Comparison of ENCODE assay signal across 27 cellular contexts in genomic region chr5:3099526-3099925, GRCh38.
"Had no signal": no experiment of that assay in that cellular context is flagged by ENCODE, and none has a peak within 500 bp of the region (broad histone marks: within the 10 kb centered on the region; RNA-seq: fewer than 3 reads in every experiment).

No MANE protein-coding gene starts in this region.

- ATAC-seq: effector memory CD8-positive, alpha-beta T cell; esophagus mucosa; gastrocnemius medialis; heart right ventricle; left cardiac atrium; left lung; left ventricle myocardium superior; naive thymus-derived CD4-positive, alpha-beta T cell had no signal

- H3K9me3 Mint-ChIP-seq: dendritic cell treated with granulocyte-macrophage colony-stimulating factor and Interleukin-4, amounts not matched to agents 40 ng/mL and 50 ng/mL, for 4 days; endodermal cell had no signal

- H3K27me3 ChIP-seq: colonic mucosa had no signal

- H3K27ac Mint-ChIP-seq: dendritic cell treated with granulocyte-macrophage colony-stimulating factor and Interleukin-4, amounts not matched to agents 40 ng/mL and 50 ng/mL, for 4 days; effector memory CD8-positive, alpha-beta T cell; endodermal cell; naive thymus-derived CD4-positive, alpha-beta T cell had no signal

- H3K4me1 Mint-ChIP-seq: naive thymus-derived CD4-positive, alpha-beta T cell had no signal

- FAIRE-seq: endometrium, islet of Langerhans, keratinocyte had no signal

- DNase-seq: colonic mucosa; cortex of kidney; effector CD8-positive, alpha-beta T cell; effector memory CD8-positive, alpha-beta T cell; endodermal cell; erythroblast; esophagus squamous epithelium; foreskin fibroblast; foreskin melanocyte; gastrocnemius medialis; glutamatergic neuron; head of caudate nucleus; heart right ventricle; hippocampal formation; left cardiac atrium; left lung; left ventricle myocardium superior; lower lobe of right lung; mesenchymal stem cell; midbrain; naive thymus-derived CD4-positive, alpha-beta T cell had no signal

- H3K9me3 ChIP-seq: colonic mucosa, esophagus squamous epithelium, gastrocnemius medialis, heart right ventricle, left lung, lower lobe of right lung had no signal

- H3K4me1 ChIP-seq: colonic mucosa, esophagus squamous epithelium, gastrocnemius medialis, heart right ventricle, left lung, lower lobe of right lung had no signal

- H3K4me3 ChIP-seq: colonic mucosa, esophagus squamous epithelium, gastrocnemius medialis, heart right ventricle, left lung, lower lobe of right lung had no signal

- H3K4me3 Mint-ChIP-seq: dendritic cell treated with granulocyte-macrophage colony-stimulating factor and Interleukin-4, amounts not matched to agents 40 ng/mL and 50 ng/mL, for 4 days; effector memory CD8-positive, alpha-beta T cell; endodermal cell; naive thymus-derived CD4-positive, alpha-beta T cell had no signal

- H3K36me3 Mint-ChIP-seq: naive thymus-derived CD4-positive, alpha-beta T cell had no signal

- H3K27ac ChIP-seq: colonic mucosa, epithelial cell of prostate, esophagus squamous epithelium, gastrocnemius medialis, heart right ventricle, left lung, lower lobe of right lung had no signal

- H3K36me3 ChIP-seq: colonic mucosa, esophagus squamous epithelium, gastrocnemius medialis, heart right ventricle, left lung, lower lobe of right lung had no signal
